ENCODE assay signal across 21 cellular contexts in the genomic region with DNA sequence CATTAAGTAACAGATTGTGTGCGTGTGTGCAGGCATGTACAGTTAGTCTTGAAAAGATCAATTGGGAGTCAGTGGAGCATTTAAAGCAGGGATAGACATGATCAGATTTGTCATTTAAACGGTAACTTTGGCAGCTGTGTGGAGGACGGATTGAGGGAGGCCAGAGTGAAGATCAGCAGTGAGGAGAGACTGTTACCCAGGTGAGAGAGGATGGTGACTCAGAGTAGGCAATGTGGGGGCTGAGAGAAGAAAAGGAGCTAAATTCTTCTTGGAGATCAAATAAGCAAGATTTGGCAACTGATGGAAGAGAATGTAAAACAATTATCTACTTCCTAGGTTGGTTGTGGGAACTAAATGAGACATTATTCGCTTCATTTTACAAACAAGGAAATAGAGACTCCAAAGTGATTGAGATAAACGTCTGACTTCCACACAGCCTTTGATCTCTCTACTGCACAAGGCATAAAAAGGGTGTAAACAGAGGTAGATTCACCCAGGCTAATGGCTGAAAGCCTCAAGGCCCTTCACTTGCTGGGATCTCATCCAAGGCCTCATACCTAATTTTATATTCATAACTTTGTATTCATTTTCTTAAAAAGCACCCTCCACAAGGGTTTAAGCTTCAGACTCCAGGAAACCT.
"Had no signal": no experiment of that assay in that cellular context is flagged by ENCODE, and none has a peak within 500 bp of the region (broad histone marks: within the 10 kb centered on the region; RNA-seq: fewer than 3 reads in every experiment).

No MANE protein-coding gene starts in this region.

- H3K27ac Mint-ChIP-seq: naive thymus-derived CD8-positive, alpha-beta T cell had no signal

- H3K27me3 ChIP-seq: dorsolateral prefrontal cortex, esophagus squamous epithelium, hepatocyte, neutrophil, right atrium auricular region, sigmoid colon, stomach, transverse colon had no signal

- H3K79me2 ChIP-seq: hepatocyte had no signal

- H3K27ac ChIP-seq: dorsolateral prefrontal cortex, esophagus squamous epithelium, hepatocyte, neutrophil, right atrium auricular region, sigmoid colon, skin epidermis, stomach, thoracic aorta, transverse colon had no signal

- H3K4me3 Mint-ChIP-seq: naive thymus-derived CD8-positive, alpha-beta T cell had no signal

- DNase-seq: cortex of kidney; dorsolateral prefrontal cortex; effector memory CD4-positive, alpha-beta T cell; esophagus squamous epithelium; foreskin fibroblast; kidney glomerular epithelial cell; mammary epithelial cell; naive thymus-derived CD8-positive, alpha-beta T cell; sigmoid colon; stimulated activated CD4-positive, alpha-beta T cell treated with anti-CD3 and anti-CD28 coated beads, Interleukin-12 subunit alpha, Interleukin-12 subunit beta, amount 100 ng/mL, for 4 hours; stimulated activated naive CD4-positive, alpha-beta T cell; stomach; substantia nigra; transverse colon had no signal

- H3K4me3 ChIP-seq: dorsolateral prefrontal cortex, esophagus squamous epithelium, hepatocyte, right atrium auricular region, sigmoid colon, skin epidermis, stomach, thoracic aorta, transverse colon had no signal

- H2AFZ ChIP-seq: hepatocyte had no signal

- ATAC-seq: left lobe of liver; naive thymus-derived CD8-positive, alpha-beta T cell had no signal

- H3K9me3 ChIP-seq: esophagus squamous epithelium, neutrophil, right atrium auricular region, sigmoid colon, stomach, thoracic aorta, transverse colon had no signal

- FAIRE-seq: endometrium had no signal

- H3K9me3 Mint-ChIP-seq: naive thymus-derived CD8-positive, alpha-beta T cell had no signal

- H3K27me3 Mint-ChIP-seq: naive thymus-derived CD8-positive, alpha-beta T cell had no signal

- H3K4me1 ChIP-seq: right atrium auricular region, sigmoid colon had no signal

- H3K36me3 ChIP-seq: esophagus squamous epithelium, neutrophil, right atrium auricular region, sigmoid colon, stomach, thoracic aorta, transverse colon had no signal

- H3K4me2 ChIP-seq: hepatocyte had no signal

- H3K36me3 Mint-ChIP-seq: naive thymus-derived CD8-positive, alpha-beta T cell had no signal
